Comparison of ENCODE assay signal across 17 cellular contexts in genomic region chr21:41869771-41870170, GRCh38. TPM values are rescaled to one million over a fixed set of nuclear protein-coding genes. Genes with fewer than 3 reads are reported as not detected.
DNase-seq lines count a peak whose midpoint lies in the region; ATAC-seq and TF ChIP-seq lines count a peak whose summit lies in the region.
"Had no signal": no experiment of that assay in that cellular context is flagged by ENCODE, and none has a peak within 500 bp of the region (broad histone marks: within the 10 kb centered on the region; RNA-seq: fewer than 3 reads in every experiment).

No MANE protein-coding gene starts in this region.

- H3K4me1 Mint-ChIP-seq in stimulated activated naive B cell treated with anti-CD40 and anti-IgM and Interleukin-4, amounts not matched to agents 10 μg/mL and 1 μg/mL and 100 μg/mL, for 72 hours = peaks cover 31 to 77% of the 10 kb centered on the region in 2 donors
- H3K4me1 Mint-ChIP-seq in activated CD4-positive, alpha-beta memory T cell treated with anti-CD3 and anti-CD28 coated beads for 36 hours (ENCODE audit: low read depth) = peaks cover 16% of the 10 kb centered on the region

- peaks cover 62% of the 10 kb centered on the region for H3F3A ChIP-seq in DOHH2 (ENCODE audit: control insufficient read depth, insufficient read depth)

- peak overlapping the region; percentile 92 for H3K27ac ChIP-seq in DOHH2 (ENCODE audit: low read depth, low read length)
- H3K27ac ChIP-seq in RWPE1 = 0 out of 2 replicates have a peak overlapping the region, but pooled peaks have one; percentile 2
- H3K27ac ChIP-seq: C4-2B, GM23248 had no signal

- peaks cover 28% of the 10 kb centered on the region for H3K36me3 ChIP-seq in DOHH2 (ENCODE audit: control insufficient read depth, low read length)

- intact Hi-C loops in posterior vena cava (cut with DNase I) (no loop called here), sciatic nerve (cut with DNase I) (no loop called here)
- intact Hi-C loops in activated CD4-positive, alpha-beta memory T cell treated with anti-CD3 and anti-CD28 coated beads for 36 hours (cut with micrococcal nuclease) = no loop called here

- no peaks in the 10 kb centered on the region for H3K9me2 ChIP-seq in DOHH2 (replicated peaks; ENCODE audit: control insufficient read depth, low read length)

- no peak for DNase-seq in RWPE1 (ENCODE audit: low spot score)
- DNase-seq in fibroblast of gingiva (ENCODE audit: low read depth) = peak; percentile 19
- peak; percentile 46 for DNase-seq in posterior vena cava (ENCODE audit: low spot score)
- no peak for DNase-seq in stimulated activated naive B cell treated with anti-CD40 and anti-IgM and Interleukin-4, amounts not matched to agents 10 μg/mL and 1 μg/mL and 100 μg/mL, for 72 hours
- DNase-seq in activated CD4-positive, alpha-beta memory T cell treated with anti-CD3 and anti-CD28 coated beads for 36 hours = no peak
- DNase-seq in GM13976 (ENCODE audit: low spot score) = no peak
- no peak for DNase-seq in sciatic nerve (ENCODE audit: low spot score)
- DNase-seq: ACHN; CD8-positive, alpha-beta T cell; COR-L47; DND-41; GF-D8; GM23248 had no signal

- no peaks in the 10 kb centered on the region for H3K9me3 Mint-ChIP-seq in stimulated activated naive B cell treated with anti-CD40 and anti-IgM and Interleukin-4, amounts not matched to agents 10 μg/mL and 1 μg/mL and 100 μg/mL, for 72 hours
- no peaks in the 10 kb centered on the region for H3K9me3 Mint-ChIP-seq in activated CD4-positive, alpha-beta memory T cell treated with anti-CD3 and anti-CD28 coated beads for 36 hours
- H3K9me3 Mint-ChIP-seq: CD8-positive, alpha-beta T cell had no signal

- ATAC-seq in stimulated activated naive B cell treated with anti-CD40 and anti-IgM and Interleukin-4, amounts not matched to agents 10 μg/mL and 1 μg/mL and 100 μg/mL, for 72 hours (replicated peaks) = no peak
- ATAC-seq in sciatic nerve = no peak
- ATAC-seq: CD8-positive, alpha-beta T cell; HCT116; HepG2 had no signal

- no peak for TF ChIP-seq CTCF in DOHH2 (IDR thresholded peaks at IDR 0.05; ENCODE audit: low read depth, low read length, poor library complexity, severe bottlenecking)
- TF ChIP-seq CTCF in RWPE1 (conservative IDR thresholded peaks at IDR 0.05; ENCODE audit: low read depth) = no peak
- TF ChIP-seq CTCF in GM13976 (IDR thresholded peaks at IDR 0.05; ENCODE audit: borderline replicate concordance, control extremely low read depth, extremely low read depth, insufficient read depth, missing control alignments) = no peak

- no peaks in the 10 kb centered on the region for H3K9me3 ChIP-seq in DOHH2 (ENCODE audit: control insufficient read depth, insufficient read depth, low read length)

- H3K27me3 ChIP-seq in DOHH2 (ENCODE audit: control insufficient read depth, low read length) = no peaks in the 10 kb centered on the region

- H3K79me2 ChIP-seq in DOHH2 (ENCODE audit: control insufficient read depth, low read length) = peaks cover 75% of the 10 kb centered on the region

- peak overlapping the region; percentile 82 for H3K4me2 ChIP-seq in DOHH2 (ENCODE audit: low read length)

- in situ Hi-C loops in GM13976 (cut with MboI; ENCODE audit: low sequenced_read_pairs, unreplicated experiment) = no loop called here

- CTCF ChIA-PET in RWPE1 (lab: Yijun Ruan, JAX) = no interaction called here
- CTCF ChIA-PET in activated CD4-positive, alpha-beta memory T cell treated with anti-CD3 and anti-CD28 coated beads for 36 hours (lab: Charles Lee) = no interaction called here

- no peaks in the 10 kb centered on the region for H3K27me3 Mint-ChIP-seq in stimulated activated naive B cell treated with anti-CD40 and anti-IgM and Interleukin-4, amounts not matched to agents 10 μg/mL and 1 μg/mL and 100 μg/mL, for 72 hours
- no peaks in the 10 kb centered on the region for H3K27me3 Mint-ChIP-seq in activated CD4-positive, alpha-beta memory T cell treated with anti-CD3 and anti-CD28 coated beads for 36 hours

- H3K36me3 Mint-ChIP-seq in stimulated activated naive B cell treated with anti-CD40 and anti-IgM and Interleukin-4, amounts not matched to agents 10 μg/mL and 1 μg/mL and 100 μg/mL, for 72 hours = peaks cover 28 to 34% of the 10 kb centered on the region in 2 donors
- H3K36me3 Mint-ChIP-seq in activated CD4-positive, alpha-beta memory T cell treated with anti-CD3 and anti-CD28 coated beads for 36 hours = peaks cover 3% of the 10 kb centered on the region

- peaks cover 98% of the 10 kb centered on the region for H3K4me1 ChIP-seq in DOHH2 (ENCODE audit: control insufficient read depth, low read length)

- POLR2A ChIA-PET in RWPE1 (lab: Yijun Ruan, JAX; ENCODE audit: low non-redundant PET) = no interaction called here
- POLR2A ChIA-PET in activated CD4-positive, alpha-beta memory T cell treated with anti-CD3 and anti-CD28 coated beads for 36 hours (lab: Charles Lee) = no interaction called here

- no peak overlapping the region for H3K27ac Mint-ChIP-seq in stimulated activated naive B cell treated with anti-CD40 and anti-IgM and Interleukin-4, amounts not matched to agents 10 μg/mL and 1 μg/mL and 100 μg/mL, for 72 hours
- H3K27ac Mint-ChIP-seq in activated CD4-positive, alpha-beta memory T cell treated with anti-CD3 and anti-CD28 coated beads for 36 hours = no peak overlapping the region
- H3K27ac Mint-ChIP-seq: CD8-positive, alpha-beta T cell had no signal

- H4K20me1 ChIP-seq in DOHH2 (ENCODE audit: control insufficient read depth, insufficient read depth, low read depth, low read length) = no peaks in the 10 kb centered on the region

- peak overlapping the region; percentile 73 for H3K4me3 ChIP-seq in DOHH2 (ENCODE audit: low read length)
- H3K4me3 ChIP-seq: GM23248 had no signal

- no peak overlapping the region for H3K4me3 Mint-ChIP-seq in stimulated activated naive B cell treated with anti-CD40 and anti-IgM and Interleukin-4, amounts not matched to agents 10 μg/mL and 1 μg/mL and 100 μg/mL, for 72 hours
- no peak overlapping the region for H3K4me3 Mint-ChIP-seq in activated CD4-positive, alpha-beta memory T cell treated with anti-CD3 and anti-CD28 coated beads for 36 hours
- H3K4me3 Mint-ChIP-seq: CD8-positive, alpha-beta T cell had no signal

RNA-seq across cellular contexts. Expression of gene PRDM15, which starts 9.4 kb away (rescaled TPM):
- total RNA-seq in posterior vena cava = 1 to 10 TPM; 2.9 to 5.0 TPM
- 1 to 10 TPM; 8.5 to 9.9 TPM for total RNA-seq in activated CD4-positive, alpha-beta memory T cell treated with anti-CD3 and anti-CD28 coated beads for 36 hours
- 10.0 TPM for total RNA-seq in sciatic nerve

Comparison
In these comparisons a context has a peak if more than half of its experiments do, and no peak if none do; other contexts are left out.
1. DNase-seq: peak in fibroblast of gingiva (single experiment) and posterior vena cava (single experiment); none in RWPE1 (single experiment), stimulated activated naive B cell treated with anti-CD40 and anti-IgM and Interleukin-4, amounts not matched to agents 10 μg/mL and 1 μg/mL and 100 μg/mL, for 72 hours (single experiment), activated CD4-positive, alpha-beta memory T cell treated with anti-CD3 and anti-CD28 coated beads for 36 hours (single experiment), GM13976 (single experiment) and sciatic nerve (single experiment).